In genomic region chr12:76899522-76899921, GRCh38 we compare ENCODE assay signal across 35 cellular contexts. TPM values are rescaled to one million over a fixed set of nuclear protein-coding genes. Genes with fewer than 3 reads are reported as not detected.
"Had no signal": no experiment of that assay in that cellular context is flagged by ENCODE, and none has a peak within 500 bp of the region (broad histone marks: within the 10 kb centered on the region; RNA-seq: fewer than 3 reads in every experiment).

No MANE protein-coding gene starts in this region.

- H3K27me3 Mint-ChIP-seq: activated CD4-positive, alpha-beta memory T cell treated with anti-CD3 and anti-CD28 coated beads for 36 hours; activated CD4-positive, alpha-beta T cell treated with anti-CD3 and anti-CD28 coated beads for 36 hours; activated CD4-positive, alpha-beta T cell treated with anti-CD3 and anti-CD28 coated beads, Interleukin-2, amount 10 ng/mL, durations not matched to agents 24 days and 14 days; activated naive CD4-positive, alpha-beta T cell treated with anti-CD3 and anti-CD28 coated beads, Interleukin-2, amount 10 ng/mL, durations not matched to agents 7 days and 5 days; activated naive CD8-positive, alpha-beta T cell; dendritic cell treated with granulocyte-macrophage colony-stimulating factor and Interleukin-4, amounts not matched to agents 40 ng/mL and 50 ng/mL, for 4 days; T-helper 17 cell had no signal

- H3K4me1 ChIP-seq: gastrocnemius medialis had no signal

- H3K27ac ChIP-seq: brain microvascular endothelial cell, coronary artery, dorsolateral prefrontal cortex, epithelial cell of prostate, gastrocnemius medialis had no signal

- H3K27ac Mint-ChIP-seq: activated CD4-positive, alpha-beta memory T cell treated with anti-CD3 and anti-CD28 coated beads for 36 hours; activated CD4-positive, alpha-beta T cell treated with anti-CD3 and anti-CD28 coated beads for 36 hours; activated CD4-positive, alpha-beta T cell treated with anti-CD3 and anti-CD28 coated beads, Interleukin-2, amount 10 ng/mL, durations not matched to agents 24 days and 14 days; activated CD8-positive, alpha-beta memory T cell treated with anti-CD3 and anti-CD28 coated beads, Interleukin-2, amount 10 ng/mL, durations not matched to agents 7 days and 5 days; activated CD8-positive, alpha-beta T cell treated with anti-CD3 and anti-CD28 coated beads, Interleukin-2, amount 10 ng/mL, durations not matched to agents 7 days and 5 days; activated naive CD4-positive, alpha-beta T cell treated with anti-CD3 and anti-CD28 coated beads, Interleukin-2, amount 10 ng/mL, durations not matched to agents 7 days and 5 days; activated naive CD8-positive, alpha-beta T cell; activated T-helper 1 cell treated with anti-CD3 and anti-CD28 coated beads, Interleukin-12 subunit alpha, Interleukin-12 subunit beta, Interleukin-2, Interleukin-4 antibody, amounts not matched to agents 30 ng/mL and 10 ng/mL and 1 ng/mL, durations not matched to agents 14 hours and 24 hours and 36 hours; activated T-helper 2 cell treated with anti-CD3 and anti-CD28 coated beads, Interferon-gamma antibody, Interleukin-2, Interleukin-4, amounts not matched to agents 10 μg/mL and 5 μg/mL and 100 μg/mL, durations not matched to agents 14 hours and 24 hours and 36 hours; dendritic cell treated with granulocyte-macrophage colony-stimulating factor and Interleukin-4, amounts not matched to agents 40 ng/mL and 50 ng/mL, for 4 days; endodermal cell; T-helper 17 cell; T-helper 2 cell treated with Interferon-gamma antibody and Interleukin-4, amounts not matched to agents 5 μg/mL and 100 μg/mL, for 36 hours had no signal

- FAIRE-seq: astrocyte had no signal

- H3K36me3 Mint-ChIP-seq: activated CD4-positive, alpha-beta memory T cell treated with anti-CD3 and anti-CD28 coated beads for 36 hours; activated CD8-positive, alpha-beta memory T cell treated with anti-CD3 and anti-CD28 coated beads, Interleukin-2, amount 10 ng/mL, durations not matched to agents 7 days and 5 days; activated naive CD4-positive, alpha-beta T cell treated with anti-CD3 and anti-CD28 coated beads, Interleukin-2, amount 10 ng/mL, durations not matched to agents 7 days and 5 days; activated naive CD8-positive, alpha-beta T cell had no signal

- H3K9me3 Mint-ChIP-seq: activated CD4-positive, alpha-beta memory T cell treated with anti-CD3 and anti-CD28 coated beads for 36 hours; activated CD4-positive, alpha-beta T cell treated with anti-CD3 and anti-CD28 coated beads, Interleukin-2, amount 10 ng/mL, durations not matched to agents 24 days and 14 days; activated naive CD4-positive, alpha-beta T cell treated with anti-CD3 and anti-CD28 coated beads, Interleukin-2, amount 10 ng/mL, durations not matched to agents 7 days and 5 days; activated T-helper 1 cell treated with anti-CD3 and anti-CD28 coated beads, Interleukin-12 subunit alpha, Interleukin-12 subunit beta, Interleukin-2, Interleukin-4 antibody, amounts not matched to agents 30 ng/mL and 10 ng/mL and 1 ng/mL, durations not matched to agents 14 hours and 24 hours and 36 hours; activated T-helper 2 cell treated with anti-CD3 and anti-CD28 coated beads, Interferon-gamma antibody, Interleukin-2, Interleukin-4, amounts not matched to agents 10 μg/mL and 5 μg/mL and 100 μg/mL, durations not matched to agents 14 hours and 24 hours and 36 hours; dendritic cell treated with granulocyte-macrophage colony-stimulating factor and Interleukin-4, amounts not matched to agents 40 ng/mL and 50 ng/mL, for 4 days; T-helper 2 cell treated with Interferon-gamma antibody and Interleukin-4, amounts not matched to agents 5 μg/mL and 100 μg/mL, for 36 hours had no signal

- ATAC-seq: activated CD4-positive, alpha-beta T cell treated with anti-CD3 and anti-CD28 coated beads for 36 hours; activated CD8-positive, alpha-beta memory T cell treated with anti-CD3 and anti-CD28 coated beads, Interleukin-2, amount 10 ng/mL, durations not matched to agents 7 days and 5 days; activated CD8-positive, alpha-beta T cell treated with anti-CD3 and anti-CD28 coated beads, Interleukin-2, amount 10 ng/mL, durations not matched to agents 7 days and 5 days; gastrocnemius medialis; heart left ventricle; T-helper 17 cell had no signal

- DNase-seq: activated CD4-positive, alpha-beta memory T cell treated with anti-CD3 and anti-CD28 coated beads for 36 hours; activated CD4-positive, alpha-beta T cell treated with anti-CD3 and anti-CD28 coated beads for 36 hours; activated CD4-positive, alpha-beta T cell treated with anti-CD3 and anti-CD28 coated beads, Interleukin-2, amount 10 ng/mL, durations not matched to agents 24 days and 14 days; activated CD4-positive, CD25-positive, alpha-beta regulatory T cell; activated CD4-positive, CD25-positive, alpha-beta regulatory T cell treated with anti-CD3 and anti-CD28 coated beads, Interleukin-2, amount 50 U/mL, for 72 hours; activated CD8-positive, alpha-beta memory T cell treated with anti-CD3 and anti-CD28 coated beads, Interleukin-2, amount 10 ng/mL, durations not matched to agents 7 days and 5 days; activated CD8-positive, alpha-beta memory T cell treated with anti-CD3 and anti-CD28 coated beads, Interleukin-2, amount 50 U/mL, for 4 hours; activated CD8-positive, alpha-beta T cell treated with anti-CD3 and anti-CD28 coated beads, Interleukin-2, amount 10 ng/mL, durations not matched to agents 7 days and 5 days; activated effector memory CD4-positive, alpha-beta T cell treated with anti-CD3 and anti-CD28 coated beads, Interleukin-2, amount 50 U/mL, for 16 hours; activated naive CD4-positive, alpha-beta T cell treated with anti-CD3 and anti-CD28 coated beads, Interleukin-2, amount 10 ng/mL, durations not matched to agents 7 days and 5 days; activated T-cell treated with anti-CD3 and anti-CD28 coated beads, Interleukin-2, amount 50 U/mL, for 1 hour; activated T-cell treated with anti-CD3 and anti-CD28 coated beads, Interleukin-2, amount 50 U/mL, for 48 hours; amniotic stem cell; anterior cingulate cortex; brain microvascular endothelial cell; caudate nucleus; cerebellar nuclear complex; dorsolateral prefrontal cortex; effector memory CD4-positive, alpha-beta T cell; endodermal cell; foreskin fibroblast; gastrocnemius medialis; glutamatergic neuron; heart left ventricle; T-helper 1 cell; T-helper 17 cell; T1000 had no signal

- H3K4me3 Mint-ChIP-seq: activated CD4-positive, alpha-beta memory T cell treated with anti-CD3 and anti-CD28 coated beads for 36 hours; activated CD4-positive, alpha-beta T cell treated with anti-CD3 and anti-CD28 coated beads for 36 hours; activated CD4-positive, alpha-beta T cell treated with anti-CD3 and anti-CD28 coated beads, Interleukin-2, amount 10 ng/mL, durations not matched to agents 24 days and 14 days; activated CD8-positive, alpha-beta memory T cell treated with anti-CD3 and anti-CD28 coated beads, Interleukin-2, amount 10 ng/mL, durations not matched to agents 7 days and 5 days; activated CD8-positive, alpha-beta T cell treated with anti-CD3 and anti-CD28 coated beads, Interleukin-2, amount 10 ng/mL, durations not matched to agents 7 days and 5 days; activated naive CD4-positive, alpha-beta T cell treated with anti-CD3 and anti-CD28 coated beads, Interleukin-2, amount 10 ng/mL, durations not matched to agents 7 days and 5 days; activated naive CD8-positive, alpha-beta T cell; activated T-helper 1 cell treated with anti-CD3 and anti-CD28 coated beads, Interleukin-12 subunit alpha, Interleukin-12 subunit beta, Interleukin-2, Interleukin-4 antibody, amounts not matched to agents 30 ng/mL and 10 ng/mL and 1 ng/mL, durations not matched to agents 14 hours and 24 hours and 36 hours; dendritic cell treated with granulocyte-macrophage colony-stimulating factor and Interleukin-4, amounts not matched to agents 40 ng/mL and 50 ng/mL, for 4 days; endodermal cell; T-helper 17 cell; T-helper 2 cell treated with Interferon-gamma antibody and Interleukin-4, amounts not matched to agents 5 μg/mL and 100 μg/mL, for 36 hours had no signal

- H3K9me3 ChIP-seq: gastrocnemius medialis had no signal

- H3K4me3 ChIP-seq: coronary artery, dorsolateral prefrontal cortex, gastrocnemius medialis, heart left ventricle had no signal

- H3K36me3 ChIP-seq: brain microvascular endothelial cell, gastrocnemius medialis, heart left ventricle had no signal

- H3K27me3 ChIP-seq: brain microvascular endothelial cell, dorsolateral prefrontal cortex, gastrocnemius medialis, heart left ventricle had no signal

RNA-seq across cellular contexts. Expression of gene CSRP2, which starts 20.7 kb away (rescaled TPM):
- total RNA-seq: T-helper 17 cell had no signal
